Comparison of ENCODE assay signal across 21 cellular contexts in genomic region chr9:127772603-127773002, GRCh38. TPM values are rescaled to one million over a fixed set of nuclear protein-coding genes. Genes with fewer than 3 reads are reported as not detected.
"Had no signal": no experiment of that assay in that cellular context is flagged by ENCODE, and none has a peak within 500 bp of the region (broad histone marks: within the 10 kb centered on the region; RNA-seq: fewer than 3 reads in every experiment).

No MANE protein-coding gene starts in this region.

- H3K36me3 ChIP-seq: right atrium auricular region, tibial nerve, uterus had no signal

- H3K27me3 ChIP-seq: right atrium auricular region, tibial nerve, uterus had no signal

- H3K27me3 Mint-ChIP-seq: activated CD4-positive, alpha-beta T cell treated with anti-CD3 and anti-CD28 coated beads for 36 hours; naive B cell had no signal

- H3K27ac Mint-ChIP-seq: activated CD4-positive, alpha-beta T cell treated with anti-CD3 and anti-CD28 coated beads for 36 hours; activated naive CD4-positive, alpha-beta T cell treated with anti-CD3 and anti-CD28 coated beads, Interleukin-2, amount 50 U/mL, for 72 hours; brain had no signal

- ATAC-seq: activated CD4-positive, alpha-beta T cell treated with anti-CD3 and anti-CD28 coated beads for 36 hours; activated naive CD4-positive, alpha-beta T cell treated with anti-CD3 and anti-CD28 coated beads, Interleukin-2, amount 50 U/mL, for 72 hours; esophagus mucosa; left lobe of liver had no signal

- H3K36me3 Mint-ChIP-seq: brain had no signal

- H3K27ac ChIP-seq: coronary artery had no signal

- H3K9me3 Mint-ChIP-seq: activated naive CD4-positive, alpha-beta T cell treated with anti-CD3 and anti-CD28 coated beads, Interleukin-2, amount 50 U/mL, for 72 hours; naive B cell had no signal

- H3K4me3 Mint-ChIP-seq: activated CD4-positive, alpha-beta T cell treated with anti-CD3 and anti-CD28 coated beads for 36 hours had no signal

- DNase-seq: activated CD4-positive, alpha-beta T cell treated with anti-CD3 and anti-CD28 coated beads for 36 hours; activated gamma-delta T cell; activated T-cell treated with anti-CD3 and anti-CD28 coated beads, Interleukin-2, amount 50 U/mL, for 1 hour; amygdala; central memory CD4-positive, alpha-beta T cell; islet precursor cell; mammary epithelial cell; naive B cell; nucleus accumbens; stimulated activated CD4-positive, alpha-beta T cell treated with anti-CD3 and anti-CD28 coated beads, Interleukin-15, amount 100 ng/mL, for 24 hours; stimulated activated CD4-positive, alpha-beta T cell treated with anti-CD3 and anti-CD28 coated beads, Interleukin-4, amount 100 ng/mL, for 1 hour; stimulated activated naive CD4-positive, alpha-beta T cell; uterus had no signal

- H3K9me3 ChIP-seq: right atrium auricular region, tibial nerve, uterus had no signal

- H3K4me3 ChIP-seq: coronary artery, right atrium auricular region, skin epidermis, tibial nerve, uterus had no signal

RNA-seq across cellular contexts. Expression of gene TTC16, which starts 56.7 kb away (rescaled TPM):
- total RNA-seq: esophagus mucosa, left lobe of liver had no signal
